In the genomic region with DNA sequence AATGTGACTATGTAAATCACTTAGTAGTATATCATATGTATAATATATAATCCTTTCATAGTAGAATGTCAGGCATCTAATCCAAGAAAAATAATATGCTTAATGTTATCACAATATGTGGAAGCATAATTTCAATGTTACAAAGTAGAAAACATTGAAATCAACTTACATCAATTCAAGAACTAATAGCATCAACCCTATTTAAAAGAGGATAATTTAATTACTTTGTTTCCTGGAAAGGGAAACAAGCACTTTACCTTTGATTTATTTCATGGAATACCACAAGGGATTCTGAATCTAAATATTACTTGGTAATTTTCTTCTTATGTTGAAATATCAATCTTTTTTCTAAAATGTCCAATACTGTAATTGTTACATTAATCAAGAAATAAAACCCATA, we compare ENCODE assay signal across 26 cellular contexts.
"Had no signal": no experiment of that assay in that cellular context is flagged by ENCODE, and none has a peak within 500 bp of the region (broad histone marks: within the 10 kb centered on the region; RNA-seq: fewer than 3 reads in every experiment).

No MANE protein-coding gene starts in this region.

- DNase-seq: natural killer cell; occipital lobe; ovary; posterior cingulate gyrus; psoas muscle; right cardiac atrium; right lobe of liver; sigmoid colon; small intestine; stimulated activated CD4-positive, alpha-beta T cell treated with anti-CD3 and anti-CD28 coated beads, Interleukin-15, amount 100 ng/mL, for 24 hours; stimulated activated CD4-positive, alpha-beta T cell treated with anti-CD3 and anti-CD28 coated beads, Interleukin-2, amount 100 ng/mL, for 24 hours; stimulated activated CD4-positive, alpha-beta T cell treated with anti-CD3 and anti-CD28 coated beads, Interleukin-2, amount 100 ng/mL, for 48 hours; stimulated activated CD4-positive, alpha-beta T cell treated with anti-CD3 and anti-CD28 coated beads, Interleukin-4, amount 100 ng/mL, for 24 hours; stimulated activated naive B cell treated with anti-CD40 and anti-IgM and Interleukin-4, amounts not matched to agents 10 μg/mL and 1 μg/mL and 100 μg/mL, for 72 hours; stimulated activated naive CD4-positive, alpha-beta T cell treated with Interleukin-2 at 50 U/mL for 16 hours; stimulated activated naive CD8-positive, alpha-beta T cell treated with anti-CD3 and anti-CD28 coated beads, Interleukin-15, amount 100 ng/mL, for 72 hours; substantia nigra; testis; tibial artery; transverse colon; upper lobe of right lung had no signal

- H3K4me1 ChIP-seq: neural progenitor cell, parathyroid adenoma, psoas muscle, right lobe of liver, sigmoid colon, suprapubic skin, testis, tibial artery, transverse colon, upper lobe of right lung, vagina had no signal

- H3K4me3 ChIP-seq: neural progenitor cell, ovary, psoas muscle, right lobe of liver, sigmoid colon, suprapubic skin, testis, tibial artery, transverse colon, upper lobe of right lung, vagina had no signal

- H3K4me2 ChIP-seq: neural progenitor cell had no signal

- H3K9ac ChIP-seq: neural progenitor cell, parathyroid adenoma had no signal

- H3K27ac ChIP-seq: neural progenitor cell, ovary, parathyroid adenoma, psoas muscle, right lobe of liver, sigmoid colon, suprapubic skin, testis, tibial artery, transverse colon, upper lobe of right lung, vagina had no signal

- H3K36me3 ChIP-seq: neural progenitor cell, ovary, right lobe of liver, sigmoid colon, suprapubic skin, tibial artery, transverse colon, upper lobe of right lung, vagina had no signal

- ATAC-seq: natural killer cell; psoas muscle; right cardiac atrium; right lobe of liver; stimulated activated effector memory CD8-positive, alpha-beta T cell treated with anti-CD3 and anti-CD28 coated beads, Interleukin-12 subunit alpha, Interleukin-12 subunit beta, amount 100 ng/mL, for 72 hours; stimulated activated naive B cell treated with anti-CD40 and anti-IgM and Interleukin-4, amounts not matched to agents 10 μg/mL and 1 μg/mL and 100 μg/mL, for 72 hours; stimulated activated naive CD8-positive, alpha-beta T cell treated with anti-CD3 and anti-CD28 coated beads, Interleukin-15, amount 100 ng/mL, for 72 hours; upper lobe of right lung had no signal

- H3K79me2 ChIP-seq: parathyroid adenoma had no signal

- H3K27me3 ChIP-seq: neural progenitor cell, ovary, right lobe of liver, sigmoid colon, suprapubic skin, testis, tibial artery, transverse colon, upper lobe of right lung, vagina had no signal

- H3K9me3 ChIP-seq: ovary, psoas muscle, right lobe of liver, sigmoid colon, suprapubic skin, testis, tibial artery, transverse colon, upper lobe of right lung, vagina had no signal

- H2AFZ ChIP-seq: neural progenitor cell, parathyroid adenoma had no signal
